In the genomic region with DNA sequence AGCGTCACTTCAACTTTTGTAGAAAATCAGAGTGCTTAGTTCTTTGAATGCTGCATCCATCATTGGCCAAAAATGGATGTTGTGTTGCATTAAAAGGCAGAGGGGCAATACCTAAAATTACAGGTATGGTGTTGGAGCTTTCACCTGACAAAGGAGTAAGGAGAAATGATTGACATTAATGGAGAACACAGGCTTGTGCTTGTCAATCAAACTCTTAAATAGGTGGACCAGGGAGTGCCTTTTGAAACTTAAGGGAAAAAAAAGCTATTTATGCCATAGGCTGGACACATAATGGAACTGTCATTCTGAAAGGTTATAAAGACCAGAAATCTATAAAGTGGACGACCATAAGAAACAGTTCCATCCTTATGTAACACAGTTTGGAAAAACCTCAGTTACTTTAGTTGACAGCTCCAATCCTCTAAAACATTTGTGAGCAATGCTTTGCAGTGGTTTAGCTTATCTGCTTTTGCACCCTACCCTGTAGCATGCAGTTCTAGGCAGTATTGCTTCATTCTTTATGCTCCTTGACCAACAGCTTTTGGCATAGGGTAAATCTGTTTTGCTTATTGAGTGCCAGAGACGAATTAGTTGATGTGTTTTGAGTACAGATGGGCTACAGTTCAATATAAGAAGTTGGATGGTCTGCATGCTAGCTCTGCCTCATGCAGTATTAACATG, we compare ENCODE assay signal across 13 cellular contexts. TPM values are rescaled to one million over a fixed set of nuclear protein-coding genes. Genes with fewer than 3 reads are reported as not detected.
DNase-seq lines count a peak whose midpoint lies in the region; ATAC-seq, FAIRE-seq and TF ChIP-seq lines count a peak whose summit lies in the region.
"Had no signal": no experiment of that assay in that cellular context is flagged by ENCODE, and none has a peak within 500 bp of the region (broad histone marks: within the 10 kb centered on the region; RNA-seq: fewer than 3 reads in every experiment).

No MANE protein-coding gene starts in this region.

- no peaks in the 10 kb centered on the region for H3K9me3 Mint-ChIP-seq in memory B cell
- H3K9me3 Mint-ChIP-seq in GM23338, result no peaks in the 10 kb centered on the region

- peaks cover 0 to 25% (median 13%) of the 10 kb centered on the region in 11 experiments; a peak in 13 of 22 replicates for H3K36me3 ChIP-seq in BLaER1 treated with 17β-estradiol and CSF1 and Interleukin-3, amounts not matched to agents 10 nM and 100 nM
- H3K36me3 ChIP-seq in GM23338 (ENCODE audit: insufficient read depth), result no peaks in the 10 kb centered on the region
- H3K36me3 ChIP-seq: MG63 had no signal

- H3F3A ChIP-seq in GM23338 (replicated peaks; ENCODE audit: low read depth), result no peaks in the 10 kb centered on the region

- no peaks in the 10 kb centered on the region for H3K9me3 ChIP-seq in BLaER1 treated with 17β-estradiol and CSF1 and Interleukin-3, amounts not matched to agents 10 nM and 100 nM (replicated peaks in 1 of 11)
- H3K9me3 ChIP-seq: MG63 had no signal

- H4K20me1 ChIP-seq in BLaER1 treated with 17β-estradiol and CSF1 and Interleukin-3, amounts not matched to agents 10 nM and 100 nM, result peaks cover 0 to 47% (median 29%) of the 10 kb centered on the region in 11 experiments; a peak in 15 of 22 replicates
- H4K20me1 ChIP-seq in GM23338 (replicated peaks; ENCODE audit: insufficient read depth), result peaks cover 31% of the 10 kb centered on the region

- peaks cover 67% of the 10 kb centered on the region for H3K79me2 ChIP-seq in GM23338 (replicated peaks; ENCODE audit: insufficient read depth)

- H3K27ac Mint-ChIP-seq in memory B cell, result peak overlapping the region; percentile 47
- H3K27ac Mint-ChIP-seq in GM23338, result no peak overlapping the region

- H3K27me3 Mint-ChIP-seq in memory B cell (no peaks in the 10 kb centered on the region), GM23338 (ENCODE audit: insufficient read depth, low read depth, poor library complexity) (no peaks in the 10 kb centered on the region)

- H2AFZ ChIP-seq in GM23338, result no peak overlapping the region

- ATAC-seq in HG02870 (IDR thresholded peaks at IDR 0.05; ENCODE audit: unreplicated experiment), result peak; percentile 0
- no peak for ATAC-seq in memory B cell (ENCODE audit: low read depth)
- ATAC-seq in HG03432 (IDR thresholded peaks at IDR 0.05; ENCODE audit: unreplicated experiment), result no peak
- ATAC-seq in GM23338, result no peak

- H3K4me3 Mint-ChIP-seq in memory B cell (peak overlapping the region; percentile 96), GM23338 (no peak overlapping the region)

- H3K9me2 ChIP-seq in GM23338 (ENCODE audit: insufficient read depth), result no peaks in the 10 kb centered on the region; the same call in 1 of the 2 replicates

- peak overlapping the region in 1 of 11 experiments; percentile 10; a peak in 1 of 22 replicates for H3K9ac ChIP-seq in BLaER1 treated with 17β-estradiol and CSF1 and Interleukin-3, amounts not matched to agents 10 nM and 100 nM

- H3K27me3 ChIP-seq in BLaER1 treated with 17β-estradiol and CSF1 and Interleukin-3, amounts not matched to agents 10 nM and 100 nM, result no peaks in the 10 kb centered on the region
- peaks cover 5% of the 10 kb centered on the region for H3K27me3 ChIP-seq in GM23338 (ENCODE audit: insufficient read depth)
- H3K27me3 ChIP-seq: MG63 had no signal

- H3K4me1 ChIP-seq in BLaER1 treated with 17β-estradiol and CSF1 and Interleukin-3, amounts not matched to agents 10 nM and 100 nM, result peaks cover 61 to 77% (median 68%) of the 10 kb centered on the region in 10 experiments
- peaks cover 27% of the 10 kb centered on the region for H3K4me1 ChIP-seq in GM23338 (ENCODE audit: insufficient read depth)

- H3K4me1 Mint-ChIP-seq in memory B cell (peaks cover 47% of the 10 kb centered on the region), GM23338 (peaks cover 42% of the 10 kb centered on the region)

- no peak overlapping the region for H3K27ac ChIP-seq in BLaER1 treated with 17β-estradiol and CSF1 and Interleukin-3, amounts not matched to agents 10 nM and 100 nM
- H3K27ac ChIP-seq in GM23338 (ENCODE audit: low read depth), result no peak overlapping the region

- DNase-seq in amniotic epithelial cell (ENCODE audit: low read depth) (peak; percentile 94), memory B cell (ENCODE audit: low spot score in 2 of 2) (no peak), DMS114 treated with DMSO at 0.1 percent for 48 hours (lab: John Stamatoyannopoulos, UW; ENCODE audit: unreplicated experiment) (no peak), urothelium cell line (ENCODE audit: low spot score) (no peak), GM23338 (ENCODE audit: low spot score) (no peak)
- DNase-seq: activated CD8-positive, alpha-beta memory T cell treated with anti-CD3 and anti-CD28 coated beads, Interleukin-2, amount 50 U/mL, for 48 hours; EL; MG63; RPMI8226 had no signal

- FAIRE-seq in urothelium cell line (lab: Jason Lieb, UNC), result no peak

- H3K4me3 ChIP-seq in BLaER1 treated with 17β-estradiol and CSF1 and Interleukin-3, amounts not matched to agents 10 nM and 100 nM, result 0 out of 20 replicates have a peak overlapping the region, but pooled peaks of 1 of the 10 experiments have one; percentile 83
- H3K4me3 ChIP-seq in GM23338, result no peak overlapping the region
- H3K4me3 ChIP-seq: lung had no signal

- peaks cover 9% of the 10 kb centered on the region for H3K36me3 Mint-ChIP-seq in memory B cell
- peaks cover 10% of the 10 kb centered on the region for H3K36me3 Mint-ChIP-seq in GM23338 (ENCODE audit: low read depth)

- TF ChIP-seq CTCF in GM23338 (conservative IDR thresholded peaks at IDR 0.05; ENCODE audit: low read depth in 2 of 2), result no peak

- H3K4me2 ChIP-seq in BLaER1 treated with 17β-estradiol and CSF1 and Interleukin-3, amounts not matched to agents 10 nM and 100 nM, result peak overlapping the region; percentile 80 to 92 (median 86); a peak in 21 of 22 replicates
- no peak overlapping the region for H3K4me2 ChIP-seq in GM23338

TF ChIP-seq in GM23338, 12 proteins besides CTCF, POLR2A, EP300 and RAD21:
- no peak for TF ChIP-seq ZNF331 (CRISPR knock-in tag; IDR thresholded peaks at IDR 0.05; ENCODE audit: low read depth)
- no peak for TF ChIP-seq EZH2phosphoT487 (IDR thresholded peaks at IDR 0.05; ENCODE audit: unreplicated experiment)
- TF ChIP-seq, protein P1, sequence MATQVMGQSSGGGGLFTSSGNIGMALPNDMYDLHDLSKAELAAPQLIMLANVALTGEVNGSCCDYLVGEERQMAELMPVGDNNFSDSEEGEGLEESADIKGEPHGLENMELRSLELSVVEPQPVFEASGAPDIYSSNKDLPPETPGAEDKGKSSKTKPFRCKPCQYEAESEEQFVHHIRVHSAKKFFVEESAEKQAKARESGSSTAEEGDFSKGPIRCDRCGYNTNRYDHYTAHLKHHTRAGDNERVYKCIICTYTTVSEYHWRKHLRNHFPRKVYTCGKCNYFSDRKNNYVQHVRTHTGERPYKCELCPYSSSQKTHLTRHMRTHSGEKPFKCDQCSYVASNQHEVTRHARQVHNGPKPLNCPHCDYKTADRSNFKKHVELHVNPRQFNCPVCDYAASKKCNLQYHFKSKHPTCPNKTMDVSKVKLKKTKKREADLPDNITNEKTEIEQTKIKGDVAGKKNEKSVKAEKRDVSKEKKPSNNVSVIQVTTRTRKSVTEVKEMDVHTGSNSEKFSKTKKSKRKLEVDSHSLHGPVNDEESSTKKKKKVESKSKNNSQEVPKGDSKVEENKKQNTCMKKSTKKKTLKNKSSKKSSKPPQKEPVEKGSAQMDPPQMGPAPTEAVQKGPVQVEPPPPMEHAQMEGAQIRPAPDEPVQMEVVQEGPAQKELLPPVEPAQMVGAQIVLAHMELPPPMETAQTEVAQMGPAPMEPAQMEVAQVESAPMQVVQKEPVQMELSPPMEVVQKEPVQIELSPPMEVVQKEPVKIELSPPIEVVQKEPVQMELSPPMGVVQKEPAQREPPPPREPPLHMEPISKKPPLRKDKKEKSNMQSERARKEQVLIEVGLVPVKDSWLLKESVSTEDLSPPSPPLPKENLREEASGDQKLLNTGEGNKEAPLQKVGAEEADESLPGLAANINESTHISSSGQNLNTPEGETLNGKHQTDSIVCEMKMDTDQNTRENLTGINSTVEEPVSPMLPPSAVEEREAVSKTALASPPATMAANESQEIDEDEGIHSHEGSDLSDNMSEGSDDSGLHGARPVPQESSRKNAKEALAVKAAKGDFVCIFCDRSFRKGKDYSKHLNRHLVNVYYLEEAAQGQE (IDR thresholded peaks at IDR 0.05; ENCODE audit: unreplicated experiment), result no peak
- TF ChIP-seq ZNF114 (CRISPR knock-in tag; IDR thresholded peaks at IDR 0.05), result no peak
- TF ChIP-seq, protein P2, sequence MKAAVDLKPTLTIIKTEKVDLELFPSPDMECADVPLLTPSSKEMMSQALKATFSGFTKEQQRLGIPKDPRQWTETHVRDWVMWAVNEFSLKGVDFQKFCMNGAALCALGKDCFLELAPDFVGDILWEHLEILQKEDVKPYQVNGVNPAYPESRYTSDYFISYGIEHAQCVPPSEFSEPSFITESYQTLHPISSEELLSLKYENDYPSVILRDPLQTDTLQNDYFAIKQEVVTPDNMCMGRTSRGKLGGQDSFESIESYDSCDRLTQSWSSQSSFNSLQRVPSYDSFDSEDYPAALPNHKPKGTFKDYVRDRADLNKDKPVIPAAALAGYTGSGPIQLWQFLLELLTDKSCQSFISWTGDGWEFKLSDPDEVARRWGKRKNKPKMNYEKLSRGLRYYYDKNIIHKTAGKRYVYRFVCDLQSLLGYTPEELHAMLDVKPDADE (IDR thresholded peaks at IDR 0.05), result no peak
- TF ChIP-seq STAT1 (IDR thresholded peaks at IDR 0.05; ENCODE audit: unreplicated experiment), result no peak
TF ChIP-seq in GM23338: peak in this region for 0.

RNA-seq across cellular contexts. Expression of a gene that starts 2.4 kb away (rescaled TPM):
- 37.7 and 39.1 TPM in 2 replicates for total RNA-seq in GM23338 (2014; rRNA removed; shearing (Covaris generic))
- polyA plus RNA-seq in GM23338 (2016; fragmentation: Nextera tagmentation; extraction: Ambion mirVana), result 37.9 and 39.2 TPM in 2 replicates
